8 cellular contexts compared by ENCODE assay signal in genomic region chr9:33263131-33263935, GRCh38. TPM values are rescaled to one million over a fixed set of nuclear protein-coding genes. Genes with fewer than 3 reads are reported as not detected.
DNase-seq lines count a peak whose midpoint lies in the region; ATAC-seq and TF ChIP-seq lines count a peak whose summit lies in the region.

No MANE protein-coding gene starts in this region.

- H3K9me3 ChIP-seq in AG04450 (ENCODE audit: control insufficient read depth, insufficient read depth, low read length) (no peaks in the 10 kb centered on the region; the same call in 1 of the 2 replicates), heart left ventricle (no peaks in the 10 kb centered on the region), psoas muscle (no peaks in the 10 kb centered on the region)

- TF ChIP-seq POLR2A in heart left ventricle (IDR thresholded peaks at IDR 0.05): no peak

- peaks cover 0 to 36% (median 23%) of the 10 kb centered on the region in 12 donors for H3K4me1 ChIP-seq in heart left ventricle
- peaks cover 26% of the 10 kb centered on the region for H3K4me1 ChIP-seq in psoas muscle

- ATAC-seq in GM18502 (IDR thresholded peaks at IDR 0.05; ENCODE audit: poor library complexity, unreplicated experiment): peak; percentile 5
- peak; percentile 6 to 8 (median 7) for ATAC-seq in heart left ventricle
- ATAC-seq in psoas muscle: peak; percentile 6 to 34 (median 24)

- H3K27ac ChIP-seq in AG04450 (ENCODE audit: low read depth, low read length) (no peak overlapping the region), heart left ventricle (peak overlapping the region; percentile 76 to 99 (median 94)), psoas muscle (peak overlapping the region; percentile 98)

- POLR2A ChIA-PET in AG04450 (lab: Yijun Ruan, JAX): interaction anchor here (0.7 kb wide), 2 partner anchors 37 to 187 kb away, joined by 3 read pairs; partner anchors contain the start of gene SMU1

- CTCF ChIA-PET in AG04450 (lab: Charles Lee): interaction anchor here (0.9 to 1.5 kb wide), 3 partner anchors 10 to 182 kb away, joined by 3 to 6 read pairs (median 4); no protein-coding TSS in a partner anchor

- intact Hi-C loops in heart left ventricle (cut with DNase I) (loop anchor here in 1 of 10 donors (5.0 kb wide), 1 partner anchor 96 kb away; the partner anchor contains the start of gene B4GALT1), psoas muscle (cut with DNase I) (no loop called here)

- H3K27me3 ChIP-seq in AG04450 (ENCODE audit: control insufficient read depth, insufficient read depth, low read length): no peaks in the 10 kb centered on the region
- H3K27me3 ChIP-seq in heart left ventricle: no peaks in the 10 kb centered on the region
- H3K27me3 ChIP-seq in psoas muscle (ENCODE audit: insufficient read depth in 3 of 3, low read length in 2 of 3): no peaks in the 10 kb centered on the region

- DNase-seq in AG04450 (ENCODE audit: low read depth, low spot score) (no peak), LHCN-M2 (ENCODE audit: low read depth) (peak; percentile 31), heart left ventricle (peak in 1 of 5 donors; percentile 18), psoas muscle (peak; percentile 29 to 62), COLO829 (ENCODE audit: low spot score) (no peak), NCI-H2196 (lab: John Stamatoyannopoulos, UW; ENCODE audit: unreplicated experiment) (no peak)
- DNase-seq in activated naive CD4-positive, alpha-beta T cell treated with anti-CD3 and anti-CD28 coated beads, Interleukin-2, amount 50 U/mL, for 16 hours: peak; percentile 30

- peaks cover 0 to 68% (median 66%) of the 10 kb centered on the region in 9 donors for H3K36me3 ChIP-seq in heart left ventricle
- peaks cover 9 to 70% of the 10 kb centered on the region in 2 donors for H3K36me3 ChIP-seq in psoas muscle (ENCODE audit: insufficient read depth in 1 of 2, low read depth in 1 of 2)

- H3K4me3 ChIP-seq in AG04450 (ENCODE audit: low read depth, low read length) (peak overlapping the region; percentile 99), heart left ventricle (peak overlapping the region; percentile 66 to 97 (median 91)), psoas muscle (peak overlapping the region; percentile 94)

- WGBS in heart left ventricle, 4 donors: 4 to 7% (median 5%) methylated on average over 20 of the region's 20 CpGs
- 5 to 6% (median 6%) methylated on average over 20 of the region's 20 CpGs for WGBS in psoas muscle, 3 donors

- no peak for TF ChIP-seq CTCF in AG04450 (IDR thresholded peaks at IDR 0.05; ENCODE audit: low read depth, low read length)
- TF ChIP-seq CTCF in heart left ventricle (IDR thresholded peaks at IDR 0.05): no peak
- TF ChIP-seq CTCF in psoas muscle (IDR thresholded peaks at IDR 0.05): no peak

RNA-seq across cellular contexts. Expression of gene BAG1, which starts 1.2 kb away (rescaled TPM):
- 26.4 and 31.7 TPM in 2 replicates for polyA plus RNA-seq in AG04450 (2011; rRNA removed)
- 7.8 and 8.5 TPM in 2 replicates for polyA minus RNA-seq in AG04450 (2011; rRNA and poly(A)+ RNA removed)
- 40.4 and 66.6 TPM in 2 replicates for total RNA-seq in LHCN-M2 (2014; rRNA removed)
- polyA plus RNA-seq in LHCN-M2 (2012): 50.2 TPM
- total RNA-seq in heart left ventricle: 100 to 1,000 TPM in 6 of 9 donors, 10 to 100 TPM in 3; 71.0 to 144 (median 112) TPM
- 100 to 1,000 TPM; 110 to 132 TPM for polyA plus RNA-seq in heart left ventricle
- total RNA-seq in psoas muscle: 100 to 1,000 TPM; 125 to 253 (median 151) TPM
- 100 to 1,000 TPM; 265 to 371 (median 315) TPM for polyA plus RNA-seq in psoas muscle

RNA-seq across cellular contexts. Expression of gene CHMP5, which starts 1.5 kb away (rescaled TPM):
- polyA plus RNA-seq in AG04450 (2011; rRNA removed) (97.6 and 144 TPM in 2 replicates), heart left ventricle (10 to 100 TPM; 24.7 to 76.5 TPM), psoas muscle (10 to 100 TPM; 31.9 to 80.4 (median 38.3) TPM)
- 22.0 and 34.4 TPM in 2 replicates for polyA minus RNA-seq in AG04450 (2011; rRNA and poly(A)+ RNA removed)
- total RNA-seq in LHCN-M2 (2014; rRNA removed) (77.4 and 78.9 TPM in 2 replicates), heart left ventricle (10 to 100 TPM; 37.6 to 58.5 (median 53.0) TPM), psoas muscle (10 to 100 TPM; 28.7 to 41.1 (median 37.6) TPM)
- polyA plus RNA-seq in LHCN-M2 (2012): 62.2 TPM

RNA-seq across cellular contexts. Expression of gene SPINK4, which starts 23.4 kb away (rescaled TPM):
- not detected in 2 replicates for polyA plus RNA-seq in AG04450 (2011; rRNA removed)
- polyA minus RNA-seq in AG04450 (2011; rRNA and poly(A)+ RNA removed): not detected in 2 replicates
- not detected in 2 replicates for total RNA-seq in LHCN-M2 (2014; rRNA removed)
- not detected for polyA plus RNA-seq in LHCN-M2 (2012)
- not detected for total RNA-seq in heart left ventricle
- not detected for polyA plus RNA-seq in heart left ventricle
- total RNA-seq in psoas muscle: not detected
- under 1 TPM in 1 of 3 donors, not detected in 2; 0.34 TPM for polyA plus RNA-seq in psoas muscle

RNA-seq across cellular contexts. Expression of gene NFX1, which starts 27.0 kb away (rescaled TPM):
- polyA plus RNA-seq in AG04450 (2011; rRNA removed) (35.9 and 39.2 TPM in 2 replicates), heart left ventricle (10 to 100 TPM; 13.7 to 23.8 TPM), psoas muscle (10 to 100 TPM; 20.9 to 33.4 (median 26.8) TPM)
- 65.9 and 79.1 TPM in 2 replicates for polyA minus RNA-seq in AG04450 (2011; rRNA and poly(A)+ RNA removed)
- total RNA-seq in LHCN-M2 (2014; rRNA removed) (20.2 and 23.4 TPM in 2 replicates), heart left ventricle (10 to 100 TPM; 25.4 to 42.0 (median 36.1) TPM), psoas muscle (10 to 100 TPM; 33.8 to 59.2 (median 46.1) TPM)
- 19.0 TPM for polyA plus RNA-seq in LHCN-M2 (2012)

Comparison
In these comparisons a context has a peak if more than half of its experiments do, and no peak if none do; other contexts are left out.
1. DNase-seq: peak in LHCN-M2 (single experiment), activated naive CD4-positive, alpha-beta T cell treated with anti-CD3 and anti-CD28 coated beads, Interleukin-2, amount 50 U/mL, for 16 hours (single experiment) and psoas muscle (2 of 2); none in AG04450 (single experiment), COLO829 (single experiment) and NCI-H2196 (single experiment).
2. Peak in every context shown above with its lines, with median percentiles within 50 percentile points of each other: H3K4me3 ChIP-seq and ATAC-seq.